Comparison of ENCODE assay signal across 1 cellular context in the genomic region with DNA sequence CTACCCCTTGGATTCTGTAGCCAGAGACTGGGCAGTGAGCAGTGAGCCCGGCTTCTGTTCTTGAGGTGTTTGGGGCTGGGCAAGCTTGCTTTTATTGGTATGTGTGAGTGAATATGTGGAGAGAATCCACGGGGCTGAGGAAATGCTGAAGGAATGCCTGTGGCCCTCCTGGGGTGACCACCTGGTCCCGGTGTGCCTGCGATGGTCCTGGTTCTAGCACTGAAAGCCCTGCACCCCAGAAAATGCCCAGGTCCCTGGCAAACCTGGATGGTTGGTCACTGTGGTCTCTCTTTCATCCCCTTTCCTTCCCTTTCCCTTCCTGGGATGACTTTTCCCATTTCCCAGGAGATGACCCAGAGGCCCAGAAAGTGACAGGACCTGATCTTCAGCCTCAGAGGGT.
TF ChIP-seq lines count a peak whose summit lies in the region.

No MANE protein-coding gene starts in this region.

TF ChIP-seq in HEK293T, 16 proteins besides CTCF, POLR2A, EP300 and RAD21 (continued from another document):
- TF ChIP-seq, protein P1, sequence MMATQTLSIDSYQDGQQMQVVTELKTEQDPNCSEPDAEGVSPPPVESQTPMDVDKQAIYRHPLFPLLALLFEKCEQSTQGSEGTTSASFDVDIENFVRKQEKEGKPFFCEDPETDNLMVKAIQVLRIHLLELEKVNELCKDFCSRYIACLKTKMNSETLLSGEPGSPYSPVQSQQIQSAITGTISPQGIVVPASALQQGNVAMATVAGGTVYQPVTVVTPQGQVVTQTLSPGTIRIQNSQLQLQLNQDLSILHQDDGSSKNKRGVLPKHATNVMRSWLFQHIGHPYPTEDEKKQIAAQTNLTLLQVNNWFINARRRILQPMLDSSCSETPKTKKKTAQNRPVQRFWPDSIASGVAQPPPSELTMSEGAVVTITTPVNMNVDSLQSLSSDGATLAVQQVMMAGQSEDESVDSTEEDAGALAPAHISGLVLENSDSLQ (IDR thresholded peaks at IDR 0.05) = no peak
- no peak for TF ChIP-seq ELF4 (IDR thresholded peaks at IDR 0.05)
- TF ChIP-seq BHLHE40 (IDR thresholded peaks at IDR 0.05; ENCODE audit: borderline replicate concordance) = no peak
- no peak for TF ChIP-seq CTBP1 (IDR thresholded peaks at IDR 0.05; ENCODE audit: borderline replicate concordance)
- TF ChIP-seq FOXM1 (IDR thresholded peaks at IDR 0.05; ENCODE audit: borderline replicate concordance) = no peak
TF ChIP-seq in HEK293T: peak in this region for 0.
